14 cellular contexts compared by ENCODE assay signal in genomic region chr3:142057331-142057725, GRCh38.
"Had no signal": no experiment of that assay in that cellular context is flagged by ENCODE, and none has a peak within 500 bp of the region (broad histone marks: within the 10 kb centered on the region; RNA-seq: fewer than 3 reads in every experiment).

No MANE protein-coding gene starts in this region.

- H3K36me3 ChIP-seq: esophagus squamous epithelium, gastrocnemius medialis had no signal

- DNase-seq: effector memory CD8-positive, alpha-beta T cell; esophagus squamous epithelium; gastrocnemius medialis; islet precursor cell; mammary epithelial cell; naive thymus-derived CD8-positive, alpha-beta T cell; posterior cingulate gyrus; right cardiac atrium; stimulated activated CD4-positive, alpha-beta T cell treated with anti-CD3 and anti-CD28 coated beads, Interleukin-2, amount 100 ng/mL, for 48 hours; stimulated activated naive CD4-positive, alpha-beta T cell treated with Interleukin-2 at 50 U/mL for 16 hours had no signal

- H3K4me2 ChIP-seq: smooth muscle cell had no signal

- H3K27me3 ChIP-seq: esophagus squamous epithelium, gastrocnemius medialis had no signal

- H3K4me3 ChIP-seq: esophagus squamous epithelium, gastrocnemius medialis, smooth muscle cell had no signal

- H3K9me3 ChIP-seq: esophagus squamous epithelium, gastrocnemius medialis had no signal

- H3K4me1 ChIP-seq: esophagus squamous epithelium, gastrocnemius medialis had no signal

- FAIRE-seq: colon had no signal

- H3K27ac ChIP-seq: epithelial cell of prostate, esophagus squamous epithelium, gastrocnemius medialis had no signal

- ATAC-seq: effector memory CD8-positive, alpha-beta T cell; gastrocnemius medialis; left lobe of liver; naive thymus-derived CD8-positive, alpha-beta T cell; right cardiac atrium had no signal
